ENCODE assay signal across 17 cellular contexts in the genomic region with DNA sequence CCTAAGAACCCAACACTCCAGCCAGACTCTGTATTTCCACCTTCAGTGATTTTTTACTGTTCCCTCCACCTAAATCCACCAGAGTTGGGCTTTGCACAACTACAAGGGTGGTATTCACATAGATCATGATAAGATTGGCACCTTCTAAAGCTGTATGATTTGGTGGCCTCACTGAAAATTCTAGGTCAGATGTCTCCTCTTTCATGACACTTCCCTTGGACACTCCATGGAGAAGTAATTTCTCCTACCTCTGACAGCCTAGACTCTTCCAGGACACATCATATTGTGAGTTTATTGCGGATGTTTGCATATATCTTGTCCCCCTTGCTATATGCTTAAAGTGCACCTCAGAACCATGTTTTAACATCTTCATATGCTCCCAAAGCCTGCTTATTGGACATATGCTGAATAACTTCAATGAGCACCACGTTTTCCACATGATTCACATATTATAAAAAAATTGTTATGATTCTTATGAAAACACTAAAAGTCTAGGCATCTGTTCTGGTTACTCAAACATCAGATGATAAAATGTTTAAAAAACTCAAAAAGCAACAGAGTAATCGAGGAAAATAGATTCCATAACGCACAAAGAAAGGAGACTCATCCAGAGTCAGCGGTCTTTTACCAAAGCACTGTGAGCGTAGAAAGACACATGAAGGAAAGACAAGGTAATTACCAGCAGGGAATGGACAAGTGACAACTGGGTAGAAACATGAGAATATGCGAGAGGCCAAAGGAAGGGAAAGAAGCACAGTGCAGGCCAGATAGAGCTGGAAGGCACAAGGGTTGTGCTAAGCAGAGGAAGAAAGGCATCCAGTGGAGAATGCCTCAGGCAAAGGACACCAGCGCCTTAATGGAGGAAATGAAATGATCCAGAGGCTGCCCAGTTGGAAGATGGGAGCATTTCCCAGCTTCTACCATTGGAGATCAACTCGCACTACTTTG.
"Had no signal": no experiment of that assay in that cellular context is flagged by ENCODE, and none has a peak within 500 bp of the region (broad histone marks: within the 10 kb centered on the region; RNA-seq: fewer than 3 reads in every experiment).

No MANE protein-coding gene starts in this region.

- H3K27ac ChIP-seq: spleen had no signal

- FAIRE-seq: pancreas had no signal

- H3K27me3 ChIP-seq: pancreas, spleen, tibial nerve had no signal

- H3K4me1 ChIP-seq: spleen had no signal

- ATAC-seq: left colon; pancreas; stimulated activated memory B cell treated with anti-CD40 and anti-IgM and Interleukin-4, amounts not matched to agents 10 μg/mL and 1 μg/mL and 100 μg/mL, for 72 hours had no signal

- H3K9me3 ChIP-seq: pancreas, tibial nerve had no signal

- DNase-seq: activated CD4-positive, alpha-beta T cell treated with anti-CD3 and anti-CD28 coated beads, Interleukin-2, amount 50 U/mL, for 4 hours; activated CD4-positive, CD25-positive, alpha-beta regulatory T cell treated with anti-CD3 and anti-CD28 coated beads, Interleukin-2, amount 50 U/mL, for 72 hours; activated effector memory CD4-positive, alpha-beta T cell treated with anti-CD3 and anti-CD28 coated beads, Interleukin-2, amount 50 U/mL, for 16 hours; activated T-cell treated with anti-CD3 and anti-CD28 coated beads, Interleukin-2, amount 50 U/mL, for 24 hours; amygdala; effector memory CD4-positive, alpha-beta T cell; left colon; pancreas; spleen; stimulated activated CD4-positive, alpha-beta T cell treated with anti-CD3 and anti-CD28 coated beads, Interleukin-1b, Interleukin-23, amount 100 ng/mL, for 48 hours; SW 1271 had no signal

- H3K27me3 Mint-ChIP-seq: activated naive CD8-positive, alpha-beta T cell; activated T-cell treated with anti-CD3 and anti-CD28 coated beads, Interleukin-2, amount 50 U/mL, for 24 hours; brain; central memory CD8-positive, alpha-beta T cell; stimulated activated memory B cell treated with anti-CD40 and anti-IgM and Interleukin-4, amounts not matched to agents 10 μg/mL and 1 μg/mL and 100 μg/mL, for 72 hours had no signal

- H3K9me3 Mint-ChIP-seq: activated T-cell treated with anti-CD3 and anti-CD28 coated beads, Interleukin-2, amount 50 U/mL, for 24 hours; central memory CD8-positive, alpha-beta T cell; stimulated activated memory B cell treated with anti-CD40 and anti-IgM and Interleukin-4, amounts not matched to agents 10 μg/mL and 1 μg/mL and 100 μg/mL, for 72 hours had no signal

- H3K36me3 ChIP-seq: pancreas had no signal

- H3K27ac Mint-ChIP-seq: activated naive CD8-positive, alpha-beta T cell; activated T-cell treated with anti-CD3 and anti-CD28 coated beads, Interleukin-2, amount 50 U/mL, for 24 hours; stimulated activated memory B cell treated with anti-CD40 and anti-IgM and Interleukin-4, amounts not matched to agents 10 μg/mL and 1 μg/mL and 100 μg/mL, for 72 hours; T-helper 2 cell treated with Interferon-gamma antibody and Interleukin-4, amounts not matched to agents 5 μg/mL and 100 μg/mL, for 36 hours had no signal

- H3K4me3 ChIP-seq: pancreas, spleen, tibial nerve had no signal

- H3K4me1 Mint-ChIP-seq: central memory CD8-positive, alpha-beta T cell; stimulated activated memory B cell treated with anti-CD40 and anti-IgM and Interleukin-4, amounts not matched to agents 10 μg/mL and 1 μg/mL and 100 μg/mL, for 72 hours had no signal

- H3K4me3 Mint-ChIP-seq: activated naive CD8-positive, alpha-beta T cell; activated T-cell treated with anti-CD3 and anti-CD28 coated beads, Interleukin-2, amount 50 U/mL, for 24 hours; brain; central memory CD8-positive, alpha-beta T cell; stimulated activated memory B cell treated with anti-CD40 and anti-IgM and Interleukin-4, amounts not matched to agents 10 μg/mL and 1 μg/mL and 100 μg/mL, for 72 hours; T-helper 2 cell treated with Interferon-gamma antibody and Interleukin-4, amounts not matched to agents 5 μg/mL and 100 μg/mL, for 36 hours had no signal
